8 cellular contexts compared by ENCODE assay signal in the genomic region with DNA sequence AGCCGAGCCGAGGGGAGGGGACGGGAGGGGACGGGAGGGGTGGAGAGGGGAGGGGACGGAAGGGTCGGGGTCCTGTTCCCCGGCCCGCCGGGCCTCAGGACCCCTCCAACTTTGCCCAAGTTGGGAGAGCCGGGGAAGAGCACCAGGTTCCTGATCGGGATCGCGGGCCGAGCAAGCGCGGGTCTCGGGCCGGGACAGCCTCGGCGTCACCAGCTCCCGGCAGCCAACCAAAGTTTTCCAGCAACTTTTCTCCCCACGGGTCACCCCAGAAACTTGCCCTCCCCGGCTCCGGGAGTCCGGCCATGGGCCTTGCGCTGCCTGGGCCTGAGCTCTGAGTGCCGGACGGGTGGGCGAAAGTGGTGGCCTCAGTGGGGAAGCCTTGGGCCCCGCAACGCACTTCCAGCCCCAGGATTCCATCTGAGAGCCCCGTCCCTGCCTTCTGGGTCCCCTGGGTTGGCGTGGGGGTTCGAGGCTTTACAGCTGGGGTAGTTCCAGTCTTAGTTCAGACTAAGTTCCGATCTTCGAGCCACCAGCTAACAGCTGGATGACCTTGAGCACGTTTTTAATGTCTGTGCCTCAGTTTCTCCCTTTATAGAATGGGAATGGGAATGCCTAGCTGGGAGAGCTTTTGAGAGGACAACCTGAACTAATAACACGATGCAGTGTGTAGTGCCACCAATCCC. TPM values are rescaled to one million over a fixed set of nuclear protein-coding genes. Genes with fewer than 3 reads are reported as not detected.
A peak's percentile ranks its signal among the peaks of the same experiment; 100 is the strongest.
DNase-seq lines count a peak whose midpoint lies in the region; ATAC-seq, FAIRE-seq and TF ChIP-seq lines count a peak whose summit lies in the region.

No MANE protein-coding gene starts in this region.

- no peak for ATAC-seq in naive thymus-derived CD8-positive, alpha-beta T cell
- ATAC-seq in GM18505 (IDR thresholded peaks at IDR 0.05; ENCODE audit: unreplicated experiment) = no peak

- POLR2A ChIA-PET in endothelial cell of umbilical vein (lab: Charles Lee) = interaction anchor here (0.6 to 4.1 kb wide), 3 partner anchors 12 to 536 kb away, joined by 3 to 27 read pairs (median 3); no protein-coding TSS in a partner anchor
- POLR2A ChIA-PET in naive thymus-derived CD8-positive, alpha-beta T cell (lab: Charles Lee) = interaction anchor here (0.7 to 8.8 kb wide), 13 partner anchors 8 to 1011 kb away, joined by 3 to 133 read pairs (median 7); a partner anchor contains a TSS

- no peaks in the 10 kb centered on the region for H3K9me3 ChIP-seq in endothelial cell of umbilical vein (replicated peaks; ENCODE audit: control insufficient read depth, insufficient read depth, low read length)

- peaks cover 78% of the 10 kb centered on the region for H3K4me1 ChIP-seq in endothelial cell of umbilical vein (ENCODE audit: control insufficient read depth, extremely low read depth, insufficient read depth, low read length)

- H3K9me1 ChIP-seq in endothelial cell of umbilical vein (replicated peaks; ENCODE audit: control insufficient read depth, extremely low read depth, insufficient read depth, low read length) = no peaks in the 10 kb centered on the region

- TF ChIP-seq CTCF in endothelial cell of umbilical vein (IDR thresholded peaks at IDR 0.05; ENCODE audit: extremely low read depth in 1 of 2, insufficient read depth in 1 of 2, low read depth in 1 of 2, low read length in 2 of 2) = no peak

- TSS peak; percentile 34 for BruUV-seq in endothelial cell of umbilical vein (replicated peaks; lab: Mats Ljungman, UMichigan)

- dilution Hi-C loops in endothelial cell of umbilical vein (cut with MboI; ENCODE audit: extremely low pct_ligation_motif_present, low sequenced_read_pairs) = no loop called here

- CTCF ChIA-PET in endothelial cell of umbilical vein (lab: Charles Lee) = interaction anchor here (1.2 to 8.9 kb wide), 5 partner anchors 9 to 899 kb away, joined by 4 to 158 read pairs (median 8); no protein-coding TSS in a partner anchor

- no peaks in the 10 kb centered on the region for H3K27me3 Mint-ChIP-seq in T-helper 2 cell treated with Interferon-gamma antibody and Interleukin-4, amounts not matched to agents 5 μg/mL and 100 μg/mL, for 36 hours (ENCODE audit: low read depth)
- H3K27me3 Mint-ChIP-seq in naive thymus-derived CD8-positive, alpha-beta T cell = no peaks in the 10 kb centered on the region

- peaks cover 49% of the 10 kb centered on the region for H3K79me2 ChIP-seq in endothelial cell of umbilical vein (ENCODE audit: control insufficient read depth, insufficient read depth, low read length)

- peak overlapping the region; percentile 99 for H3K4me3 Mint-ChIP-seq in T-helper 2 cell treated with Interferon-gamma antibody and Interleukin-4, amounts not matched to agents 5 μg/mL and 100 μg/mL, for 36 hours
- peak overlapping the region; percentile 84 to 99 (median 96) for H3K4me3 Mint-ChIP-seq in naive thymus-derived CD8-positive, alpha-beta T cell

- H3K36me3 Mint-ChIP-seq in T-helper 2 cell treated with Interferon-gamma antibody and Interleukin-4, amounts not matched to agents 5 μg/mL and 100 μg/mL, for 36 hours (ENCODE audit: low read depth) = peaks cover 48% of the 10 kb centered on the region
- H3K36me3 Mint-ChIP-seq in naive thymus-derived CD8-positive, alpha-beta T cell = peaks cover 0 to 36% (median 20%) of the 10 kb centered on the region in 3 donors

- H4K20me1 ChIP-seq in endothelial cell of umbilical vein (replicated peaks; ENCODE audit: control insufficient read depth, extremely low read depth, insufficient read depth, low read length) = no peaks in the 10 kb centered on the region

- FAIRE-seq in endothelial cell of umbilical vein (lab: Jason Lieb, UNC) = peak; percentile 40

- H3K27me3 ChIP-seq in endothelial cell of umbilical vein (ENCODE audit: control insufficient read depth in 2 of 2, insufficient read depth in 2 of 2, low read length in 2 of 2) = no peaks in the 10 kb centered on the region

- peak overlapping the region; percentile 3 for H2AFZ ChIP-seq in endothelial cell of umbilical vein (ENCODE audit: low read depth, low read length)

- DNase-seq in stimulated activated CD4-positive, alpha-beta T cell treated with anti-CD3 and anti-CD28 coated beads, Interleukin-12 subunit alpha, Interleukin-12 subunit beta, amount 100 ng/mL, for 4 hours = peak; percentile 29
- DNase-seq in stimulated activated CD4-positive, alpha-beta T cell treated with anti-CD3 and anti-CD28 coated beads, Interleukin-4, amount 100 ng/mL, for 1 hour = no peak
- no peak for DNase-seq in T-helper 2 cell treated with Interferon-gamma antibody and Interleukin-4, amounts not matched to agents 5 μg/mL and 100 μg/mL, for 36 hours (ENCODE audit: low spot score)
- DNase-seq in endothelial cell of umbilical vein (ENCODE audit: low read depth, low spot score) (no peak), NOMO-1 (lab: John Stamatoyannopoulos, UW; ENCODE audit: unreplicated experiment in 2 of 2) (no peak), T-helper 9 cell (no peak)
- no peak for DNase-seq in naive thymus-derived CD8-positive, alpha-beta T cell

- no peaks in the 10 kb centered on the region for H3K9me3 Mint-ChIP-seq in T-helper 2 cell treated with Interferon-gamma antibody and Interleukin-4, amounts not matched to agents 5 μg/mL and 100 μg/mL, for 36 hours
- no peaks in the 10 kb centered on the region for H3K9me3 Mint-ChIP-seq in naive thymus-derived CD8-positive, alpha-beta T cell

- H3K27ac Mint-ChIP-seq in T-helper 2 cell treated with Interferon-gamma antibody and Interleukin-4, amounts not matched to agents 5 μg/mL and 100 μg/mL, for 36 hours = peak overlapping the region; percentile 99
- H3K27ac Mint-ChIP-seq in naive thymus-derived CD8-positive, alpha-beta T cell = peak overlapping the region; percentile 91 to 99 (median 98)

- peak overlapping the region; percentile 47 to 69 (median 55) for H3K4me3 ChIP-seq in endothelial cell of umbilical vein (replicated peaks in 1 of 3; ENCODE audit: insufficient read depth in 1 of 3, low read depth in 1 of 3, low read length in 3 of 3)

- H3K9ac ChIP-seq in endothelial cell of umbilical vein (replicated peaks; ENCODE audit: extremely low read depth, insufficient read depth, low read length) = peak overlapping the region; percentile 74

- peak overlapping the region; percentile 65 for H3K27ac ChIP-seq in endothelial cell of umbilical vein (ENCODE audit: insufficient read depth, low read depth, low read length)

- intact Hi-C loops in endothelial cell of umbilical vein (cut with micrococcal nuclease) = loop anchor here (5.0 to 10.0 kb wide), 4 partner anchors 122 to 1088 kb away; a partner anchor contains a TSS

- H3K4me1 Mint-ChIP-seq in T-helper 2 cell treated with Interferon-gamma antibody and Interleukin-4, amounts not matched to agents 5 μg/mL and 100 μg/mL, for 36 hours (ENCODE audit: low read depth) = peaks cover 50% of the 10 kb centered on the region
- H3K4me1 Mint-ChIP-seq in naive thymus-derived CD8-positive, alpha-beta T cell = peaks cover 47 to 68% (median 63%) of the 10 kb centered on the region in 4 donors

- TF ChIP-seq POLR2A in endothelial cell of umbilical vein (IDR thresholded peaks at IDR 0.05; ENCODE audit: low read depth, low read length) (no peak), GM18505 (IDR thresholded peaks at IDR 0.05; ENCODE audit: borderline replicate concordance, extremely low read depth, insufficient read depth, insufficient read length) (no peak)

- H3K36me3 ChIP-seq in endothelial cell of umbilical vein (ENCODE audit: control insufficient read depth in 2 of 2, extremely low read depth in 1 of 2, insufficient read depth in 2 of 2, low read length in 2 of 2) = peaks cover 0 to 3% of the 10 kb centered on the region in 2 experiments

- peak overlapping the region; percentile 64 for H3K4me2 ChIP-seq in endothelial cell of umbilical vein (ENCODE audit: insufficient read depth, low read length)

TF ChIP-seq in endothelial cell of umbilical vein, 7 proteins besides CTCF, POLR2A, EP300 and RAD21:
- TF ChIP-seq FOS (IDR thresholded peaks at IDR 0.05; ENCODE audit: borderline replicate concordance, insufficient read depth, low read length) = no peak
- TF ChIP-seq GATA2 (IDR thresholded peaks at IDR 0.05; ENCODE audit: insufficient read depth, insufficient read length, low read depth, low read length) = no peak
- TF ChIP-seq, protein P1, sequence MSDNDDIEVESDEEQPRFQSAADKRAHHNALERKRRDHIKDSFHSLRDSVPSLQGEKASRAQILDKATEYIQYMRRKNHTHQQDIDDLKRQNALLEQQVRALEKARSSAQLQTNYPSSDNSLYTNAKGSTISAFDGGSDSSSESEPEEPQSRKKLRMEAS (IDR thresholded peaks at IDR 0.05; ENCODE audit: insufficient read depth, insufficient read length) = no peak
- TF ChIP-seq EZH2 (IDR thresholded peaks at IDR 0.05; ENCODE audit: borderline replicate concordance, low read depth, low read length, severe bottlenecking) = no peak
- no peak for TF ChIP-seq POLR2AphosphoS5 (IDR thresholded peaks at IDR 0.05; ENCODE audit: insufficient read depth, low read depth, low read length)
- TF ChIP-seq JUN (IDR thresholded peaks at IDR 0.05; ENCODE audit: borderline replicate concordance, insufficient read depth, insufficient read length, low read depth) = no peak
- TF ChIP-seq MYC (IDR thresholded peaks at IDR 0.05; ENCODE audit: low read depth, low read length) = no peak

RNA-seq across cellular contexts. Expression of a gene that starts 0.5 kb away (rescaled TPM):
- total RNA-seq in endothelial cell of umbilical vein = 6.3 and 7.5 TPM in 2 replicates
- 9.4 and 12.9 TPM in 2 replicates for polyA plus RNA-seq in endothelial cell of umbilical vein
- polyA plus RNA-seq in endothelial cell of umbilical vein (2011; cell fraction: cytosol; rRNA removed) = 5.1 and 8.2 TPM in 2 replicates
- 13.2 and 14.1 TPM in 2 replicates for polyA plus RNA-seq in endothelial cell of umbilical vein (2011; cell fraction: nucleus; rRNA removed)
- polyA plus RNA-seq in endothelial cell of umbilical vein (2012) = 3.3 and 3.4 TPM in 2 replicates
- 5.2 and 6.1 TPM in 2 replicates for polyA minus RNA-seq in endothelial cell of umbilical vein
- polyA minus RNA-seq in endothelial cell of umbilical vein (2011; cell fraction: cytosol; rRNA and poly(A)+ RNA removed) = 16.2 TPM
- polyA minus RNA-seq in endothelial cell of umbilical vein (2011; cell fraction: nucleus; rRNA and poly(A)+ RNA removed) = 7.2 and 10.9 TPM in 2 replicates
- total RNA-seq in naive thymus-derived CD8-positive, alpha-beta T cell = 10 to 100 TPM; 39.5 to 45.3 TPM
- polyA plus RNA-seq in naive thymus-derived CD8-positive, alpha-beta T cell = 10 to 100 TPM in 1 of 3 donors, 1 to 10 TPM in 2; 1.5 to 10.0 (median 3.1) TPM

RNA-seq across cellular contexts. Expression of a gene that starts 39.7 kb away (rescaled TPM):
- total RNA-seq in endothelial cell of umbilical vein = 50.5 and 62.5 TPM in 2 replicates
- polyA plus RNA-seq in endothelial cell of umbilical vein = 24.3 and 28.0 TPM in 2 replicates
- polyA plus RNA-seq in endothelial cell of umbilical vein (2011; cell fraction: cytosol; rRNA removed) = 41.3 and 44.5 TPM in 2 replicates
- 35.8 and 55.2 TPM in 2 replicates for polyA plus RNA-seq in endothelial cell of umbilical vein (2011; cell fraction: nucleus; rRNA removed)
- polyA plus RNA-seq in endothelial cell of umbilical vein (2012) = 40.8 and 41.2 TPM in 2 replicates
- polyA minus RNA-seq in endothelial cell of umbilical vein = 15.7 and 16.3 TPM in 2 replicates
- 14.5 TPM for polyA minus RNA-seq in endothelial cell of umbilical vein (2011; cell fraction: cytosol; rRNA and poly(A)+ RNA removed)
- 17.6 and 22.2 TPM in 2 replicates for polyA minus RNA-seq in endothelial cell of umbilical vein (2011; cell fraction: nucleus; rRNA and poly(A)+ RNA removed)
- 10 to 100 TPM; 93.8 to 99.3 TPM for total RNA-seq in naive thymus-derived CD8-positive, alpha-beta T cell
- 100 to 1,000 TPM; 118 to 184 (median 154) TPM for polyA plus RNA-seq in naive thymus-derived CD8-positive, alpha-beta T cell
